In genomic region chr2:146890491-146890890, GRCh38 we compare ENCODE assay signal across 23 cellular contexts.
"Had no signal": no experiment of that assay in that cellular context is flagged by ENCODE, and none has a peak within 500 bp of the region (broad histone marks: within the 10 kb centered on the region; RNA-seq: fewer than 3 reads in every experiment).

No MANE protein-coding gene starts in this region.

- H3K27me3 ChIP-seq: SJSA1 had no signal

- H3K27ac ChIP-seq: HL-60, SJSA1, SK-N-MC had no signal

- H3K9me3 ChIP-seq: SJSA1 had no signal

- H3K4me1 ChIP-seq: SJSA1 had no signal

- FAIRE-seq: HTR-8/SVneo, RCC 7860 had no signal

- DNase-seq: KBM-7, NCI-H1092, NCI-H1105 treated with DMSO at 0.1 percent for 48 hours, NCI-H1417 treated with DMSO at 0.1 percent for 48 hours, NCI-H146, NCI-H1694 treated with DMSO at 0.1 percent for 48 hours, NCI-H1930, NCI-H2081, NCI-H2107, NCI-H2171 treated with DMSO at 0.1 percent for 48 hours, NCI-H345, NCI-H446 treated with DMSO at 0.1 percent for 48 hours, NCI-H510A treated with DMSO at 0.1 percent for 48 hours, NCI-H526, NCI-H82, Right ventricle myocardium superior, RPMI8226, SIG-M5 had no signal

- H3K4me3 ChIP-seq: SJSA1, SK-N-MC had no signal

- H3K36me3 ChIP-seq: SJSA1 had no signal
